In the genomic region with DNA sequence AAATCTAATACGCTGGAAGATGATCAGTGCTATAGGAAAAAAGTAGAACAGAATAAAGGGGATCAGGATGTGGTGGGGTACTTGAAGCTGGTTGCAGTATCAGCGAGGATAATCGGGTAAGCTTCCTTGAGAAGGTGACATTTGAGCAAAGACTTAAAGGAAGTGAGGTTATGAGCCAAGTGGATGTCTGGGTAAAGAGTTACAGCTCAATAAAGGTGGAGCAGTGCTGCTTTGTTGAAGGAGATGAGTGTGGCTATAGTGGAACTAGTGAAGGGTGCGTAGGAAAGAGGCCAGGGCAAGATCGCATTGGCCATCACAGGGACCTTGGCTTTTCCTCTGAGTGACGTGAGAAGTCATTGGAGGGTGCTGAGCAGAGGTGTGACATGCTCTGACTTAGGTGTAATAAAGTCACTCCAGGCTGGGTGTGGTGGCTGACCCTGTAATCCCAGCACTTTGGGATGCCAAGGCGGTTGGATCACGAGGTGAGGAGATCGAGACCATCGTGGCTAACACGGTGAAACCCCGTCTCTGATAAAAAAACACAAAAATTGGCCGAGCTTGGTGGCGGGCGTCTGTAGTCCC, we compare ENCODE assay signal across 17 cellular contexts. TPM values are rescaled to one million over a fixed set of nuclear protein-coding genes. Genes with fewer than 3 reads are reported as not detected.
DNase-seq lines count a peak whose midpoint lies in the region; ATAC-seq and TF ChIP-seq lines count a peak whose summit lies in the region.
"Had no signal": no experiment of that assay in that cellular context is flagged by ENCODE, and none has a peak within 500 bp of the region (broad histone marks: within the 10 kb centered on the region; RNA-seq: fewer than 3 reads in every experiment).

No MANE protein-coding gene starts in this region.

- TF ChIP-seq CTCF in activated CD8-positive, alpha-beta T cell treated with anti-CD3 and anti-CD28 coated beads for 36 hours (IDR thresholded peaks at IDR 0.05) = no peak
- TF ChIP-seq CTCF in prostate gland (IDR thresholded peaks at IDR 0.05) = no peak

- no peaks in the 10 kb centered on the region for H3K27me3 ChIP-seq in prostate gland (replicated peaks; ENCODE audit: insufficient read depth)
- H3K27me3 ChIP-seq: Peyer's patch, upper lobe of left lung had no signal

- peaks cover 0 to 7% of the 10 kb centered on the region in 2 donors for H3K36me3 ChIP-seq in prostate gland

- H3K27ac Mint-ChIP-seq in activated T-cell treated with anti-CD3 and anti-CD28 coated beads, Interleukin-2, amount 50 U/mL, for 24 hours = peak overlapping the region; percentile 86
- H3K27ac Mint-ChIP-seq in activated CD8-positive, alpha-beta T cell treated with anti-CD3 and anti-CD28 coated beads for 36 hours = peak overlapping the region; percentile 87
- H3K27ac Mint-ChIP-seq in stimulated activated effector memory CD8-positive, alpha-beta T cell treated with anti-CD3 and anti-CD28 coated beads, Interleukin-12 subunit alpha, Interleukin-12 subunit beta, amount 100 ng/mL, for 72 hours = peak overlapping the region; percentile 100

- H3K27ac ChIP-seq in prostate gland = peak overlapping the region in 1 of 2 donors; percentile 98

- H3K4me3 ChIP-seq in prostate gland = no peak overlapping the region
- H3K4me3 ChIP-seq: Peyer's patch had no signal

- no peak for ATAC-seq in activated CD8-positive, alpha-beta T cell treated with anti-CD3 and anti-CD28 coated beads for 36 hours
- ATAC-seq in left colon = peak; percentile 46
- ATAC-seq in stimulated activated effector memory CD8-positive, alpha-beta T cell treated with anti-CD3 and anti-CD28 coated beads, Interleukin-12 subunit alpha, Interleukin-12 subunit beta, amount 100 ng/mL, for 72 hours = no peak
- ATAC-seq in GM21825 (IDR thresholded peaks at IDR 0.05; ENCODE audit: unreplicated experiment) = no peak

- H3K9me3 ChIP-seq in prostate gland = no peaks in the 10 kb centered on the region
- H3K9me3 ChIP-seq: Peyer's patch, upper lobe of left lung had no signal

- DNase-seq in activated T-cell treated with anti-CD3 and anti-CD28 coated beads, Interleukin-2, amount 50 U/mL, for 24 hours = no peak
- DNase-seq in activated T-cell treated with anti-CD3 and anti-CD28 coated beads for 4 hours (no peak), left colon (peak; percentile 50 to 74), NCI-H2227 (lab: John Stamatoyannopoulos, UW; ENCODE audit: unreplicated experiment) (no peak), prostate gland (ENCODE audit: low spot score) (no peak)
- no peak for DNase-seq in activated CD8-positive, alpha-beta T cell treated with anti-CD3 and anti-CD28 coated beads for 36 hours
- no peak for DNase-seq in stimulated activated effector memory CD8-positive, alpha-beta T cell treated with anti-CD3 and anti-CD28 coated beads, Interleukin-12 subunit alpha, Interleukin-12 subunit beta, amount 100 ng/mL, for 72 hours (ENCODE audit: low spot score in 2 of 2)
- DNase-seq: activated CD4-positive, alpha-beta T cell treated with anti-CD3 and anti-CD28 coated beads for 48 hours; amniotic stem cell; DMS153; HFFc6; NCI-H1092 treated with DMSO at 0.1 percent for 48 hours; NCI-H510A treated with DMSO at 0.1 percent for 48 hours; Peyer's patch; upper lobe of left lung had no signal

- peak overlapping the region; percentile 97 for H3K4me3 Mint-ChIP-seq in activated T-cell treated with anti-CD3 and anti-CD28 coated beads, Interleukin-2, amount 50 U/mL, for 24 hours
- H3K4me3 Mint-ChIP-seq in activated CD8-positive, alpha-beta T cell treated with anti-CD3 and anti-CD28 coated beads for 36 hours = peak overlapping the region; percentile 100
- H3K4me3 Mint-ChIP-seq in stimulated activated effector memory CD8-positive, alpha-beta T cell treated with anti-CD3 and anti-CD28 coated beads, Interleukin-12 subunit alpha, Interleukin-12 subunit beta, amount 100 ng/mL, for 72 hours = peak overlapping the region; percentile 98

- TF ChIP-seq POLR2A in prostate gland (IDR thresholded peaks at IDR 0.05) = no peak

- no peaks in the 10 kb centered on the region for H3K9me3 Mint-ChIP-seq in activated T-cell treated with anti-CD3 and anti-CD28 coated beads, Interleukin-2, amount 50 U/mL, for 24 hours
- H3K9me3 Mint-ChIP-seq in activated CD8-positive, alpha-beta T cell treated with anti-CD3 and anti-CD28 coated beads for 36 hours = no peaks in the 10 kb centered on the region
- no peaks in the 10 kb centered on the region for H3K9me3 Mint-ChIP-seq in stimulated activated effector memory CD8-positive, alpha-beta T cell treated with anti-CD3 and anti-CD28 coated beads, Interleukin-12 subunit alpha, Interleukin-12 subunit beta, amount 100 ng/mL, for 72 hours
- H3K9me3 Mint-ChIP-seq: dendritic cell treated with granulocyte-macrophage colony-stimulating factor and Interleukin-4, amounts not matched to agents 40 ng/mL and 50 ng/mL, for 4 days; HFFc6 had no signal

- peaks cover 7% of the 10 kb centered on the region for H3K4me1 ChIP-seq in prostate gland (replicated peaks)

- H3K27me3 Mint-ChIP-seq in activated T-cell treated with anti-CD3 and anti-CD28 coated beads, Interleukin-2, amount 50 U/mL, for 24 hours = no peaks in the 10 kb centered on the region
- H3K27me3 Mint-ChIP-seq in activated CD8-positive, alpha-beta T cell treated with anti-CD3 and anti-CD28 coated beads for 36 hours = no peaks in the 10 kb centered on the region

- CTCF ChIA-PET in activated CD8-positive, alpha-beta T cell treated with anti-CD3 and anti-CD28 coated beads for 36 hours (lab: Charles Lee) = interaction anchor here (0.7 to 3.4 kb wide), 5 partner anchors 11 to 193 kb away, joined by 3 to 30 read pairs (median 4); partner anchors contain the start of genes CAPN1, TM7SF2 and ZNHIT2

- WGBS in prostate gland = 84% methylated on average over 15 of the region's 15 CpGs

- POLR2A ChIA-PET in activated CD8-positive, alpha-beta T cell treated with anti-CD3 and anti-CD28 coated beads for 36 hours (lab: Charles Lee) = interaction anchor here (0.8 to 7.8 kb wide), 9 partner anchors 9 to 45 kb away, joined by 4 to 77 read pairs (median 10); partner anchors contain the start of genes CAPN1, FAU, MRPL49 and VPS51

- intact Hi-C loops in activated CD8-positive, alpha-beta T cell treated with anti-CD3 and anti-CD28 coated beads for 36 hours (cut with micrococcal nuclease) = no loop called here
- intact Hi-C loops in left colon (cut with DNase I, micrococcal nuclease) = loop anchor here in 1 of 2 donors (2.0 kb wide), 1 partner anchor 44 kb away; the partner anchor contains the start of gene CAPN1
- intact Hi-C loops in prostate gland (cut with DNase I) = no loop called here

- peaks cover 38% of the 10 kb centered on the region for H3K36me3 Mint-ChIP-seq in activated T-cell treated with anti-CD3 and anti-CD28 coated beads, Interleukin-2, amount 50 U/mL, for 24 hours (ENCODE audit: low read depth)
- H3K36me3 Mint-ChIP-seq in activated CD8-positive, alpha-beta T cell treated with anti-CD3 and anti-CD28 coated beads for 36 hours (ENCODE audit: low read depth) = peaks cover 7% of the 10 kb centered on the region
- peaks cover 47% of the 10 kb centered on the region for H3K36me3 Mint-ChIP-seq in stimulated activated effector memory CD8-positive, alpha-beta T cell treated with anti-CD3 and anti-CD28 coated beads, Interleukin-12 subunit alpha, Interleukin-12 subunit beta, amount 100 ng/mL, for 72 hours

- H3K4me1 Mint-ChIP-seq in activated T-cell treated with anti-CD3 and anti-CD28 coated beads, Interleukin-2, amount 50 U/mL, for 24 hours (ENCODE audit: low read depth) = peaks cover 28% of the 10 kb centered on the region
- H3K4me1 Mint-ChIP-seq in activated CD8-positive, alpha-beta T cell treated with anti-CD3 and anti-CD28 coated beads for 36 hours (ENCODE audit: low read depth) = peaks cover 31% of the 10 kb centered on the region
- H3K4me1 Mint-ChIP-seq in stimulated activated effector memory CD8-positive, alpha-beta T cell treated with anti-CD3 and anti-CD28 coated beads, Interleukin-12 subunit alpha, Interleukin-12 subunit beta, amount 100 ng/mL, for 72 hours = peaks cover 46% of the 10 kb centered on the region

RNA-seq across cellular contexts. Expression of gene SYVN1, which starts 2.3 kb away (rescaled TPM):
- 10 to 100 TPM; 20.6 to 26.8 TPM for total RNA-seq in activated CD8-positive, alpha-beta T cell treated with anti-CD3 and anti-CD28 coated beads for 36 hours
- 10 to 100 TPM; 64.5 to 70.4 TPM for total RNA-seq in left colon
- 100 to 1,000 TPM in 1 of 2 donors, 10 to 100 TPM in 1; 89.7 to 108 TPM for total RNA-seq in prostate gland

RNA-seq across cellular contexts. Expression of gene MRPL49, which starts 14.5 kb away (rescaled TPM):
- 10 to 100 TPM; 48.7 to 53.4 TPM for total RNA-seq in activated CD8-positive, alpha-beta T cell treated with anti-CD3 and anti-CD28 coated beads for 36 hours
- 10 to 100 TPM; 47.0 to 54.5 TPM for total RNA-seq in left colon
- 100 to 1,000 TPM in 1 of 2 donors, 10 to 100 TPM in 1; 99.9 to 113 TPM for total RNA-seq in prostate gland

RNA-seq across cellular contexts. Expression of gene FAU, which starts 14.7 kb away (rescaled TPM):
- total RNA-seq in activated CD8-positive, alpha-beta T cell treated with anti-CD3 and anti-CD28 coated beads for 36 hours = 1,000 to 10,000 TPM; 1,112 to 1,137 TPM
- total RNA-seq in left colon (100 to 1,000 TPM; 701 to 737 TPM), prostate gland (100 to 1,000 TPM; 654 to 691 TPM)

RNA-seq across cellular contexts. Expression of gene ZNHIT2, which starts 19.1 kb away (rescaled TPM):
- total RNA-seq in activated CD8-positive, alpha-beta T cell treated with anti-CD3 and anti-CD28 coated beads for 36 hours = 10 to 100 TPM; 11.5 to 12.7 TPM
- total RNA-seq in left colon (1 to 10 TPM; 7.3 to 9.7 TPM), prostate gland (10 to 100 TPM; 32.7 to 37.8 TPM)

RNA-seq across cellular contexts. Expression of gene TM7SF2, which starts 24.9 kb away (rescaled TPM):
- total RNA-seq in activated CD8-positive, alpha-beta T cell treated with anti-CD3 and anti-CD28 coated beads for 36 hours = 10 to 100 TPM; 12.4 to 17.5 TPM
- 10 to 100 TPM; 24.6 to 36.0 TPM for total RNA-seq in left colon
- 100 to 1,000 TPM in 1 of 2 donors, 10 to 100 TPM in 1; 73.9 to 185 TPM for total RNA-seq in prostate gland

Comparison
In these comparisons a context has a peak if more than half of its experiments do, and no peak if none do; other contexts are left out.
1. DNase-seq: peak in left colon (2 of 2); none in activated T-cell treated with anti-CD3 and anti-CD28 coated beads, Interleukin-2, amount 50 U/mL, for 24 hours (single experiment), activated T-cell treated with anti-CD3 and anti-CD28 coated beads for 4 hours (single experiment), activated CD8-positive, alpha-beta T cell treated with anti-CD3 and anti-CD28 coated beads for 36 hours (single experiment), stimulated activated effector memory CD8-positive, alpha-beta T cell treated with anti-CD3 and anti-CD28 coated beads, Interleukin-12 subunit alpha, Interleukin-12 subunit beta, amount 100 ng/mL, for 72 hours (0 of 2), NCI-H2227 (single experiment) and prostate gland (single experiment).
2. Peak in every context shown above with its lines, with median percentiles within 50 percentile points of each other: H3K27ac Mint-ChIP-seq and H3K4me3 Mint-ChIP-seq.